ENCODE assay signal across 2 cellular contexts in the genomic region with DNA sequence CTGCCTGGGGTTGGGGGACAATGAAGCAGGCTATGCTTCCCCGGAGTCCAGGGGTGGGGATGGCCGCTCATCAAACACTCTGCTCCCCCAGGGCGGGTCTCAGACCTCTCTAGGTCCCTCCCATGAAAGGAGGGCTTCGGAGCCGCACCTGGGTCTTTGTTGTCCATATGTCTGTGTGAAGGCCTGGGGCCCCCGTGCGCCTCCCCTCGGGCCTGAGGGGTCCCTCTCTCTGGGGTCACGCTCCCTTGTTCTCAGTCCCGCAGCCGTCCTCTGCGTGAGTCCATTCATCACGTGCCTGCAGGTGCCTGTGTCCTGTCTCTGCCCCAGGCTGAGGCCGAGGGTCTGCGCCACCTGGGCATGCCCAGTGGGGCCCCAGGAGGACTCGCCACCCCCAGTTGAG.
TF ChIP-seq lines count a peak whose summit lies in the region.

No MANE protein-coding gene starts in this region.

TF ChIP-seq in HEK293, 187 proteins besides CTCF, POLR2A, EP300 and RAD21:
- peak; percentile 20; the same call in 1 of the 2 replicates for TF ChIP-seq GLIS2 (tag by site-specific recombination; IDR thresholded peaks at IDR 0.05)
- TF ChIP-seq SP7 (tag by site-specific recombination; IDR thresholded peaks at IDR 0.05) = no peak
- no peak for TF ChIP-seq ZNF510 (tag by site-specific recombination; IDR thresholded peaks at IDR 0.05; ENCODE audit: insufficient replicate concordance)
- TF ChIP-seq OVOL3 (tag by site-specific recombination; IDR thresholded peaks at IDR 0.05) = no peak
- TF ChIP-seq ZNF660 (tag by site-specific recombination; IDR thresholded peaks at IDR 0.05) = no peak
- TF ChIP-seq ZNF132 (tag by site-specific recombination; IDR thresholded peaks at IDR 0.05; ENCODE audit: borderline replicate concordance) = no peak
- no peak for TF ChIP-seq ZNF394 (tag by site-specific recombination; IDR thresholded peaks at IDR 0.05; ENCODE audit: borderline replicate concordance)
- TF ChIP-seq TRIM28 (IDR thresholded peaks at IDR 0.05; ENCODE audit: borderline replicate concordance, low read length) = no peak

TF ChIP-seq in H1, 55 proteins besides CTCF, POLR2A, EP300 and RAD21:
- TF ChIP-seq ASH2L (IDR thresholded peaks at IDR 0.05; ENCODE audit: low read length) = no peak
- TF ChIP-seq YY1 (IDR thresholded peaks at IDR 0.05; ENCODE audit: low read depth, low read length) = no peak
- no peak for TF ChIP-seq BRCA1 (IDR thresholded peaks at IDR 0.05; ENCODE audit: low read depth, low read length)
- TF ChIP-seq, protein P1, sequence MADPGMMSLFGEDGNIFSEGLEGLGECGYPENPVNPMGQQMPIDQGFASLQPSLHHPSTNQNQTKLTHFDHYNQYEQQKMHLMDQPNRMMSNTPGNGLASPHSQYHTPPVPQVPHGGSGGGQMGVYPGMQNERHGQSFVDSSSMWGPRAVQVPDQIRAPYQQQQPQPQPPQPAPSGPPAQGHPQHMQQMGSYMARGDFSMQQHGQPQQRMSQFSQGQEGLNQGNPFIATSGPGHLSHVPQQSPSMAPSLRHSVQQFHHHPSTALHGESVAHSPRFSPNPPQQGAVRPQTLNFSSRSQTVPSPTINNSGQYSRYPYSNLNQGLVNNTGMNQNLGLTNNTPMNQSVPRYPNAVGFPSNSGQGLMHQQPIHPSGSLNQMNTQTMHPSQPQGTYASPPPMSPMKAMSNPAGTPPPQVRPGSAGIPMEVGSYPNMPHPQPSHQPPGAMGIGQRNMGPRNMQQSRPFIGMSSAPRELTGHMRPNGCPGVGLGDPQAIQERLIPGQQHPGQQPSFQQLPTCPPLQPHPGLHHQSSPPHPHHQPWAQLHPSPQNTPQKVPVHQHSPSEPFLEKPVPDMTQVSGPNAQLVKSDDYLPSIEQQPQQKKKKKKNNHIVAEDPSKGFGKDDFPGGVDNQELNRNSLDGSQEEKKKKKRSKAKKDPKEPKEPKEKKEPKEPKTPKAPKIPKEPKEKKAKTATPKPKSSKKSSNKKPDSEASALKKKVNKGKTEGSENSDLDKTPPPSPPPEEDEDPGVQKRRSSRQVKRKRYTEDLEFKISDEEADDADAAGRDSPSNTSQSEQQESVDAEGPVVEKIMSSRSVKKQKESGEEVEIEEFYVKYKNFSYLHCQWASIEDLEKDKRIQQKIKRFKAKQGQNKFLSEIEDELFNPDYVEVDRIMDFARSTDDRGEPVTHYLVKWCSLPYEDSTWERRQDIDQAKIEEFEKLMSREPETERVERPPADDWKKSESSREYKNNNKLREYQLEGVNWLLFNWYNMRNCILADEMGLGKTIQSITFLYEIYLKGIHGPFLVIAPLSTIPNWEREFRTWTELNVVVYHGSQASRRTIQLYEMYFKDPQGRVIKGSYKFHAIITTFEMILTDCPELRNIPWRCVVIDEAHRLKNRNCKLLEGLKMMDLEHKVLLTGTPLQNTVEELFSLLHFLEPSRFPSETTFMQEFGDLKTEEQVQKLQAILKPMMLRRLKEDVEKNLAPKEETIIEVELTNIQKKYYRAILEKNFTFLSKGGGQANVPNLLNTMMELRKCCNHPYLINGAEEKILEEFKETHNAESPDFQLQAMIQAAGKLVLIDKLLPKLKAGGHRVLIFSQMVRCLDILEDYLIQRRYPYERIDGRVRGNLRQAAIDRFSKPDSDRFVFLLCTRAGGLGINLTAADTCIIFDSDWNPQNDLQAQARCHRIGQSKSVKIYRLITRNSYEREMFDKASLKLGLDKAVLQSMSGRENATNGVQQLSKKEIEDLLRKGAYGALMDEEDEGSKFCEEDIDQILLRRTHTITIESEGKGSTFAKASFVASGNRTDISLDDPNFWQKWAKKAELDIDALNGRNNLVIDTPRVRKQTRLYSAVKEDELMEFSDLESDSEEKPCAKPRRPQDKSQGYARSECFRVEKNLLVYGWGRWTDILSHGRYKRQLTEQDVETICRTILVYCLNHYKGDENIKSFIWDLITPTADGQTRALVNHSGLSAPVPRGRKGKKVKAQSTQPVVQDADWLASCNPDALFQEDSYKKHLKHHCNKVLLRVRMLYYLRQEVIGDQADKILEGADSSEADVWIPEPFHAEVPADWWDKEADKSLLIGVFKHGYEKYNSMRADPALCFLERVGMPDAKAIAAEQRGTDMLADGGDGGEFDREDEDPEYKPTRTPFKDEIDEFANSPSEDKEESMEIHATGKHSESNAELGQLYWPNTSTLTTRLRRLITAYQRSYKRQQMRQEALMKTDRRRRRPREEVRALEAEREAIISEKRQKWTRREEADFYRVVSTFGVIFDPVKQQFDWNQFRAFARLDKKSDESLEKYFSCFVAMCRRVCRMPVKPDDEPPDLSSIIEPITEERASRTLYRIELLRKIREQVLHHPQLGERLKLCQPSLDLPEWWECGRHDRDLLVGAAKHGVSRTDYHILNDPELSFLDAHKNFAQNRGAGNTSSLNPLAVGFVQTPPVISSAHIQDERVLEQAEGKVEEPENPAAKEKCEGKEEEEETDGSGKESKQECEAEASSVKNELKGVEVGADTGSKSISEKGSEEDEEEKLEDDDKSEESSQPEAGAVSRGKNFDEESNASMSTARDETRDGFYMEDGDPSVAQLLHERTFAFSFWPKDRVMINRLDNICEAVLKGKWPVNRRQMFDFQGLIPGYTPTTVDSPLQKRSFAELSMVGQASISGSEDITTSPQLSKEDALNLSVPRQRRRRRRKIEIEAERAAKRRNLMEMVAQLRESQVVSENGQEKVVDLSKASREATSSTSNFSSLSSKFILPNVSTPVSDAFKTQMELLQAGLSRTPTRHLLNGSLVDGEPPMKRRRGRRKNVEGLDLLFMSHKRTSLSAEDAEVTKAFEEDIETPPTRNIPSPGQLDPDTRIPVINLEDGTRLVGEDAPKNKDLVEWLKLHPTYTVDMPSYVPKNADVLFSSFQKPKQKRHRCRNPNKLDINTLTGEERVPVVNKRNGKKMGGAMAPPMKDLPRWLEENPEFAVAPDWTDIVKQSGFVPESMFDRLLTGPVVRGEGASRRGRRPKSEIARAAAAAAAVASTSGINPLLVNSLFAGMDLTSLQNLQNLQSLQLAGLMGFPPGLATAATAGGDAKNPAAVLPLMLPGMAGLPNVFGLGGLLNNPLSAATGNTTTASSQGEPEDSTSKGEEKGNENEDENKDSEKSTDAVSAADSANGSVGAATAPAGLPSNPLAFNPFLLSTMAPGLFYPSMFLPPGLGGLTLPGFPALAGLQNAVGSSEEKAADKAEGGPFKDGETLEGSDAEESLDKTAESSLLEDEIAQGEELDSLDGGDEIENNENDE (IDR thresholded peaks at IDR 0.05; ENCODE audit: insufficient replicate concordance, low read length) = no peak
